Comparison of ENCODE assay signal across 30 cellular contexts in genomic region chr9:77161191-77161590, GRCh38.
"Had no signal": no experiment of that assay in that cellular context is flagged by ENCODE, and none has a peak within 500 bp of the region (broad histone marks: within the 10 kb centered on the region; RNA-seq: fewer than 3 reads in every experiment).

No MANE protein-coding gene starts in this region.

- H3K9me3 ChIP-seq: ascending aorta had no signal

- DNase-seq: activated CD4-positive, alpha-beta T cell treated with anti-CD3 and anti-CD28 coated beads for 1 hour; activated CD4-positive, alpha-beta T cell treated with anti-CD3 and anti-CD28 coated beads for 48 hours; activated CD4-positive, CD25-positive, alpha-beta regulatory T cell; activated CD8-positive, alpha-beta T cell treated with anti-CD3 and anti-CD28 coated beads for 36 hours; activated effector memory CD4-positive, alpha-beta T cell treated with anti-CD3 and anti-CD28 coated beads, Interleukin-2, amount 50 U/mL, for 16 hours; activated naive CD4-positive, alpha-beta T cell; activated naive CD4-positive, alpha-beta T cell treated with anti-CD3 and anti-CD28 coated beads, Interleukin-2, amount 50 U/mL, for 16 hours; activated naive CD8-positive, alpha-beta T cell treated with anti-CD3 and anti-CD28 coated beads for 36 hours; activated T-cell treated with anti-CD3 and anti-CD28 coated beads, Interleukin-2, amount 50 U/mL, for 1 hour; activated T-cell treated with anti-CD3 and anti-CD28 coated beads, Interleukin-2, amount 50 U/mL, for 72 hours; amygdala; Karpas-422; KBM-7; MM.1S; MV-4-11; NCI-H1092; NCI-H1436 treated with DMSO at 0.1 percent for 48 hours; NCI-H1694 treated with DMSO at 0.1 percent for 48 hours; NCI-H2029; NCI-H345; NCI-H524 treated with DMSO at 0.1 percent for 48 hours; SW 1271; T-helper 1 cell; T-helper 2 cell; T-helper 9 cell; WERI-Rb-1 had no signal

- H3K27me3 ChIP-seq: ascending aorta, cardiac muscle cell had no signal

- H3K4me1 ChIP-seq: ascending aorta had no signal

- H3K27ac ChIP-seq: ascending aorta, cardiac muscle cell, WERI-Rb-1 had no signal

- H3K4me3 ChIP-seq: ascending aorta, cardiac muscle cell had no signal

- H3K36me3 ChIP-seq: ascending aorta, cardiac muscle cell, WERI-Rb-1 had no signal

- ATAC-seq: activated CD8-positive, alpha-beta T cell treated with anti-CD3 and anti-CD28 coated beads for 36 hours; activated T-cell treated with anti-CD3 and anti-CD28 coated beads, Interleukin-2, amount 50 U/mL, for 72 hours; activated T-helper 17 cell treated with anti-CD3 and anti-CD28 coated beads, Interleukin-2, amount 50 U/mL, for 72 hours; Panc1 had no signal
